In genomic region chr12:56596815-56597214, GRCh38 we compare ENCODE assay signal across 11 cellular contexts. TPM values are rescaled to one million over a fixed set of nuclear protein-coding genes. Genes with fewer than 3 reads are reported as not detected.
DNase-seq lines count a peak whose midpoint lies in the region; ATAC-seq and TF ChIP-seq lines count a peak whose summit lies in the region.
"Had no signal": no experiment of that assay in that cellular context is flagged by ENCODE, and none has a peak within 500 bp of the region (broad histone marks: within the 10 kb centered on the region; RNA-seq: fewer than 3 reads in every experiment).

No MANE protein-coding gene starts in this region.

- no peak for DNase-seq in stimulated activated naive CD8-positive, alpha-beta T cell treated with anti-CD3 and anti-CD28 coated beads, Interleukin-15, amount 100 ng/mL, for 72 hours
- DNase-seq in stimulated activated naive CD8-positive, alpha-beta T cell treated with anti-CD3 and anti-CD28 coated beads, Interleukin-15, Interleukin-2, amounts not matched to agents 100 U/mL and 50 U/mL, for 24 hours, result no peak
- DNase-seq in astrocyte of the hippocampus (ENCODE audit: low read depth, low spot score) (peak; percentile 47), NCI-H2029 (lab: John Stamatoyannopoulos, UW) (no peak), SK-N-DZ (ENCODE audit: low spot score) (no peak), NCI-H187 treated with DMSO at 0.1 percent for 48 hours (lab: John Stamatoyannopoulos, UW) (no peak)
- DNase-seq: activated CD8-positive, alpha-beta memory T cell treated with anti-CD3 and anti-CD28 coated beads, Interleukin-2, amount 50 U/mL, for 4 hours; NCI-H187; NCI-H510A had no signal

- no peak for TF ChIP-seq CTCF in nephron (IDR thresholded peaks at IDR 0.05; ENCODE audit: unreplicated experiment in 3 of 3)

- no peaks in the 10 kb centered on the region for H3K27me3 Mint-ChIP-seq in stimulated activated naive CD8-positive, alpha-beta T cell treated with anti-CD3 and anti-CD28 coated beads, Interleukin-15, amount 100 ng/mL, for 72 hours
- no peaks in the 10 kb centered on the region for H3K27me3 Mint-ChIP-seq in nephron (ENCODE audit: low read depth)

- peaks cover 51% of the 10 kb centered on the region for H3K36me3 Mint-ChIP-seq in nephron (ENCODE audit: low read depth)

- no peak for ATAC-seq in stimulated activated naive CD8-positive, alpha-beta T cell treated with anti-CD3 and anti-CD28 coated beads, Interleukin-15, amount 100 ng/mL, for 72 hours
- ATAC-seq in stimulated activated naive CD8-positive, alpha-beta T cell treated with anti-CD3 and anti-CD28 coated beads, Interleukin-15, Interleukin-2, amounts not matched to agents 100 U/mL and 50 U/mL, for 24 hours, result no peak
- ATAC-seq in GM21786 (IDR thresholded peaks at IDR 0.05; ENCODE audit: unreplicated experiment), result no peak

- H3K9me3 Mint-ChIP-seq in stimulated activated naive CD8-positive, alpha-beta T cell treated with anti-CD3 and anti-CD28 coated beads, Interleukin-15, amount 100 ng/mL, for 72 hours, result no peaks in the 10 kb centered on the region
- H3K9me3 Mint-ChIP-seq in nephron, result no peaks in the 10 kb centered on the region

- peak overlapping the region; percentile 52 to 94 for H3K27ac Mint-ChIP-seq in stimulated activated naive CD8-positive, alpha-beta T cell treated with anti-CD3 and anti-CD28 coated beads, Interleukin-15, amount 100 ng/mL, for 72 hours
- peak overlapping the region in 2 of 3 experiments; percentile 50 to 60 for H3K27ac Mint-ChIP-seq in nephron

- H3K4me1 Mint-ChIP-seq in stimulated activated naive CD8-positive, alpha-beta T cell treated with anti-CD3 and anti-CD28 coated beads, Interleukin-15, amount 100 ng/mL, for 72 hours, result peaks cover 16% of the 10 kb centered on the region
- H3K4me1 Mint-ChIP-seq in nephron, result peaks cover 18% of the 10 kb centered on the region

- no peak overlapping the region for H3K4me3 Mint-ChIP-seq in stimulated activated naive CD8-positive, alpha-beta T cell treated with anti-CD3 and anti-CD28 coated beads, Interleukin-15, amount 100 ng/mL, for 72 hours
- H3K4me3 Mint-ChIP-seq in nephron, result no peak overlapping the region

RNA-seq across cellular contexts. Expression of gene BAZ2A, which starts 33.3 kb away (rescaled TPM):
- polyA plus RNA-seq in SK-N-DZ (2014; cell fraction: cytosol; rRNA removed), result 13.4 and 19.9 TPM in 2 replicates
- polyA plus RNA-seq in SK-N-DZ (2014; cell fraction: nucleus; rRNA removed), result 25.0 and 59.3 TPM in 2 replicates

RNA-seq across cellular contexts. Expression of gene ATP5F1B, which starts 49.0 kb away (rescaled TPM):
- 892 and 940 TPM in 2 replicates for polyA plus RNA-seq in SK-N-DZ (2014; cell fraction: cytosol; rRNA removed)
- polyA plus RNA-seq in SK-N-DZ (2014; cell fraction: nucleus; rRNA removed), result 611 and 648 TPM in 2 replicates
